In genomic region chr1:165887877-165888551, GRCh38 we compare ENCODE assay signal across 31 cellular contexts.
DNase-seq lines count a peak whose midpoint lies in the region; ATAC-seq, FAIRE-seq and TF ChIP-seq lines count a peak whose summit lies in the region.
"Had no signal": no experiment of that assay in that cellular context is flagged by ENCODE, and none has a peak within 500 bp of the region (broad histone marks: within the 10 kb centered on the region; RNA-seq: fewer than 3 reads in every experiment).

No MANE protein-coding gene starts in this region.

- WGBS in prostate gland: 48% methylated on average over 8 of the region's 8 CpGs
- 92% methylated on average over 8 of the region's 8 CpGs for WGBS in SK-N-SH (ENCODE audit: low lambda C conversion rate)

- H3K27ac ChIP-seq in keratinocyte (ENCODE audit: control insufficient read depth, insufficient read depth, low read length): peak overlapping the region; percentile 27
- peak overlapping the region; percentile 76 to 80 for H3K27ac ChIP-seq in prostate gland
- no peak overlapping the region for H3K27ac ChIP-seq in SK-N-SH (ENCODE audit: low read depth in 2 of 2, low read length in 1 of 2)
- H3K27ac ChIP-seq: left ventricle myocardium inferior, tibial artery had no signal

- ATAC-seq in HG03108 (IDR thresholded peaks at IDR 0.05; ENCODE audit: unreplicated experiment): no peak
- ATAC-seq: activated CD4-positive, CD25-positive, alpha-beta regulatory T cell treated with anti-CD3 and anti-CD28 coated beads, Interleukin-2, amount 50 U/mL, for 24 hours; activated naive CD8-positive, alpha-beta T cell treated with anti-CD3 and anti-CD28 coated beads, Interleukin-2, amount 50 U/mL, for 24 hours; activated T-cell treated with anti-CD3 and anti-CD28 coated beads, Interleukin-2, amount 50 U/mL, for 72 hours; HCT116; sciatic nerve; stimulated activated naive CD8-positive, alpha-beta T cell treated with anti-CD3 and anti-CD28 coated beads, Interleukin-15, amount 100 ng/mL, for 72 hours; T-cell had no signal

- POLR2A ChIA-PET in SK-N-SH (lab: Yijun Ruan, JAX): no interaction called here

- H3K79me2 ChIP-seq in keratinocyte (ENCODE audit: control insufficient read depth, insufficient read depth, low read length): peaks cover 77% of the 10 kb centered on the region
- peaks cover 56% of the 10 kb centered on the region for H3K79me2 ChIP-seq in SK-N-SH (ENCODE audit: insufficient read depth)

- no peaks in the 10 kb centered on the region for H3K9me3 ChIP-seq in keratinocyte (ENCODE audit: control insufficient read depth, low read depth, low read length)
- H3K9me3 ChIP-seq in prostate gland: no peaks in the 10 kb centered on the region
- H3K9me3 ChIP-seq in SK-N-SH: no peaks in the 10 kb centered on the region
- H3K9me3 ChIP-seq: left ventricle myocardium inferior, tibial artery had no signal

- no peak for TF ChIP-seq EP300 in SK-N-SH (IDR thresholded peaks at IDR 0.05; ENCODE audit: borderline replicate concordance in 1 of 2, low read depth in 1 of 2, low read length in 1 of 2)

- no peaks in the 10 kb centered on the region for H3F3A ChIP-seq in SK-N-SH (replicated peaks; ENCODE audit: insufficient read depth)

- peaks cover 18 to 21% of the 10 kb centered on the region in 2 experiments for H3K36me3 ChIP-seq in keratinocyte (ENCODE audit: control insufficient read depth in 2 of 2, extremely low read depth in 1 of 2, insufficient read depth in 2 of 2, low read length in 2 of 2)
- H3K36me3 ChIP-seq in prostate gland: no peaks in the 10 kb centered on the region
- peaks cover 0 to 23% of the 10 kb centered on the region in 2 experiments for H3K36me3 ChIP-seq in SK-N-SH (replicated peaks in 1 of 2; ENCODE audit: control insufficient read depth in 1 of 2, insufficient read depth in 2 of 2, low read length in 1 of 2)

- dilution Hi-C loops in keratinocyte (cut with MboI; ENCODE audit: extremely low pct_ligation_motif_present, low sequenced_read_pairs): no loop called here

- in situ Hi-C loops in T47D (cut with HindIII; ENCODE audit: low pct_unique_long_range_greater_than_20kb, low sequenced_read_pairs): no loop called here

- H3K4me3 ChIP-seq in LNCaP clone FGC (ENCODE audit: low read depth, low read length) (peak overlapping the region; percentile 42), keratinocyte (ENCODE audit: control insufficient read depth in 2 of 3, extremely low read depth in 1 of 3, insufficient read depth in 2 of 3, low read depth in 1 of 3, low read length in 3 of 3) (peak overlapping the region in 1 of 3 experiments; percentile 16), prostate gland (no peak overlapping the region), SK-N-SH (ENCODE audit: low read depth in 2 of 2, low read length in 1 of 2) (no peak overlapping the region)
- H3K4me3 ChIP-seq: left ventricle myocardium inferior, tibial artery had no signal

- H3K4me2 ChIP-seq in keratinocyte (ENCODE audit: control insufficient read depth, extremely low read depth, insufficient read depth, low read depth, low read length) (peak overlapping the region; percentile 66), SK-N-SH (no peak overlapping the region)

- TF ChIP-seq RAD21 in SK-N-SH (IDR thresholded peaks at IDR 0.05; ENCODE audit: low read length): no peak

- no peaks in the 10 kb centered on the region for H3K27me3 ChIP-seq in keratinocyte (ENCODE audit: control insufficient read depth, extremely low read depth, insufficient read depth, low read length)
- no peaks in the 10 kb centered on the region for H3K27me3 ChIP-seq in prostate gland (replicated peaks; ENCODE audit: insufficient read depth)
- no peaks in the 10 kb centered on the region for H3K27me3 ChIP-seq in SK-N-SH (ENCODE audit: insufficient read depth)
- H3K27me3 ChIP-seq: tibial artery had no signal

- H3K4me1 ChIP-seq in keratinocyte (ENCODE audit: control insufficient read depth, extremely low read depth, insufficient read depth, low read length) (peaks cover 23% of the 10 kb centered on the region), prostate gland (replicated peaks) (peaks cover 8% of the 10 kb centered on the region), SK-N-SH (ENCODE audit: control insufficient read depth in 1 of 2, insufficient read depth in 2 of 2, low read depth in 1 of 2, low read length in 1 of 2) (peaks cover 0 to 6% of the 10 kb centered on the region in 2 experiments; a peak in 2 of 4 replicates)

- no peak for TF ChIP-seq CTCF in LNCaP clone FGC (IDR thresholded peaks at IDR 0.05; ENCODE audit: control insufficient read depth, extremely low read depth, insufficient read depth)
- no peak for TF ChIP-seq CTCF in keratinocyte (optimal IDR thresholded peaks at IDR 0.05 in 1 of 3, IDR thresholded peaks at IDR 0.05 in 1 of 3, conservative IDR thresholded peaks at IDR 0.05 in 1 of 3; ENCODE audit: extremely low read depth in 1 of 3, insufficient read depth in 2 of 3, low read length in 3 of 3)
- TF ChIP-seq CTCF in prostate gland (IDR thresholded peaks at IDR 0.05): no peak
- no peak for TF ChIP-seq CTCF in GM10266 (IDR thresholded peaks at IDR 0.05; ENCODE audit: control insufficient read depth, insufficient read depth, low read depth, missing control alignments)
- TF ChIP-seq CTCF in SK-N-SH (IDR thresholded peaks at IDR 0.05): no peak

- peak; percentile 81 for DNase-seq in LNCaP clone FGC (ENCODE audit: low read depth)
- peak; percentile 45 to 89 for DNase-seq in T47D (ENCODE audit: low read depth in 1 of 2, low spot score in 1 of 2)
- DNase-seq in keratinocyte (ENCODE audit: low read depth, low spot score): no peak
- peak; percentile 82 for DNase-seq in prostate gland (ENCODE audit: low spot score)
- DNase-seq in GM10266 (ENCODE audit: extremely low spot score): no peak
- DNase-seq in SK-N-SH: no peak
- no peak for DNase-seq in head of caudate nucleus
- DNase-seq: ACHN; activated CD4-positive, alpha-beta T cell treated with anti-CD3 and anti-CD28 coated beads, Interleukin-2, amount 50 U/mL, for 48 hours; activated naive CD4-positive, alpha-beta T cell; activated naive CD8-positive, alpha-beta T cell treated with anti-CD3 and anti-CD28 coated beads, Interleukin-2, amount 50 U/mL, for 24 hours; activated T-cell treated with anti-CD3 and anti-CD28 coated beads, Interleukin-2, amount 50 U/mL, for 72 hours; cerebellar nuclear complex; DMS153; immature natural killer cell; IMR-90; left ventricle myocardium inferior; mesendoderm; NCI-H1092; NCI-H1694 treated with DMSO at 0.1 percent for 48 hours; NCI-H2171; NCI-H510A; stimulated activated naive CD8-positive, alpha-beta T cell treated with anti-CD3 and anti-CD28 coated beads, Interleukin-15, amount 100 ng/mL, for 72 hours; T-cell; tibial artery had no signal

- H2AFZ ChIP-seq in keratinocyte (ENCODE audit: control insufficient read depth, low read length) (no peak overlapping the region), SK-N-SH (ENCODE audit: low read depth) (no peak overlapping the region)

- H3K9me2 ChIP-seq in SK-N-SH: no peaks in the 10 kb centered on the region

- H4K20me1 ChIP-seq in keratinocyte (ENCODE audit: control insufficient read depth, extremely low read depth, insufficient read depth, low read length) (no peaks in the 10 kb centered on the region), SK-N-SH (ENCODE audit: insufficient read depth) (no peaks in the 10 kb centered on the region)

- no peaks in the 10 kb centered on the region for H3K9me1 ChIP-seq in keratinocyte (ENCODE audit: control insufficient read depth, extremely low read depth, insufficient read depth, low read length)

- CTCF ChIA-PET in SK-N-SH (lab: Yijun Ruan, JAX): no interaction called here

- H3K9ac ChIP-seq in keratinocyte (ENCODE audit: control insufficient read depth, extremely low read depth, insufficient read depth, low read length) (no peak overlapping the region), SK-N-SH (no peak overlapping the region)

- no peak for FAIRE-seq in keratinocyte (lab: Jason Lieb, UNC)
- FAIRE-seq: endometrium, GM12892 had no signal

- TF ChIP-seq POLR2A in prostate gland (IDR thresholded peaks at IDR 0.05): no peak

- intact Hi-C loops in prostate gland (cut with DNase I) (no loop called here), head of caudate nucleus (cut with DNase I) (no loop called here)

TF ChIP-seq in SK-N-SH, 30 proteins besides CTCF, POLR2A, EP300 and RAD21:
- no peak for TF ChIP-seq MEF2A (IDR thresholded peaks at IDR 0.05; ENCODE audit: borderline replicate concordance, low read depth)
- no peak for TF ChIP-seq USF1 (IDR thresholded peaks at IDR 0.05; ENCODE audit: borderline replicate concordance, low read depth)
- no peak for TF ChIP-seq MXI1 (IDR thresholded peaks at IDR 0.05; ENCODE audit: low read depth, low read length)
- no peak for TF ChIP-seq TAF1 (IDR thresholded peaks at IDR 0.05; ENCODE audit: borderline replicate concordance, low read depth, low read length)
- TF ChIP-seq GATA2 (CRISPR knock-in tag; IDR thresholded peaks at IDR 0.05): no peak
- TF ChIP-seq YY1 (IDR thresholded peaks at IDR 0.05; ENCODE audit: low read depth): no peak
TF ChIP-seq in SK-N-SH: peak in this region for 0.

Comparison
In these comparisons a context has a peak if more than half of its experiments do, and no peak if none do; other contexts are left out.
1. DNase-seq: peak in LNCaP clone FGC (single experiment), T47D (2 of 2) and prostate gland (single experiment); none in keratinocyte (single experiment), GM10266 (single experiment), SK-N-SH (single experiment) and head of caudate nucleus (0 of 42).
2. H3K27ac ChIP-seq: peak in keratinocyte (single experiment) and prostate gland (2 of 2); none in SK-N-SH (0 of 2).